Comparison of ENCODE assay signal across 14 cellular contexts in genomic region chr9:73011346-73011745, GRCh38. TPM values are rescaled to one million over a fixed set of nuclear protein-coding genes. Genes with fewer than 3 reads are reported as not detected.
DNase-seq lines count a peak whose midpoint lies in the region; ATAC-seq and TF ChIP-seq lines count a peak whose summit lies in the region.
"Had no signal": no experiment of that assay in that cellular context is flagged by ENCODE, and none has a peak within 500 bp of the region (broad histone marks: within the 10 kb centered on the region; RNA-seq: fewer than 3 reads in every experiment).

No MANE protein-coding gene starts in this region.

- POLR2A ChIA-PET in naive thymus-derived CD4-positive, alpha-beta T cell (lab: Charles Lee), result no interaction called here

- no peaks in the 10 kb centered on the region for H3K36me3 Mint-ChIP-seq in naive thymus-derived CD4-positive, alpha-beta T cell

- H3K4me3 ChIP-seq in brain microvascular endothelial cell (ENCODE audit: low read depth, low read length) (no peak overlapping the region), gastroesophageal sphincter (no peak overlapping the region), thoracic aorta (no peak overlapping the region)
- no peak overlapping the region for H3K4me3 ChIP-seq in naive thymus-derived CD4-positive, alpha-beta T cell (ENCODE audit: low read length)
- H3K4me3 ChIP-seq: right lobe of liver had no signal

- H3K27me3 ChIP-seq in brain microvascular endothelial cell (replicated peaks) (no peaks in the 10 kb centered on the region), gastroesophageal sphincter (no peaks in the 10 kb centered on the region), thoracic aorta (replicated peaks; ENCODE audit: insufficient read depth) (no peaks in the 10 kb centered on the region)
- no peaks in the 10 kb centered on the region for H3K27me3 ChIP-seq in naive thymus-derived CD4-positive, alpha-beta T cell (ENCODE audit: control insufficient read depth in 2 of 2, insufficient read depth in 2 of 2, low read length in 2 of 2)
- H3K27me3 ChIP-seq: right lobe of liver had no signal

- no peak overlapping the region for H3K27ac Mint-ChIP-seq in naive thymus-derived CD4-positive, alpha-beta T cell
- H3K27ac Mint-ChIP-seq: nephron had no signal

- H3K9me3 ChIP-seq in gastroesophageal sphincter, result no peaks in the 10 kb centered on the region
- H3K9me3 ChIP-seq in thoracic aorta, result no peaks in the 10 kb centered on the region
- H3K9me3 ChIP-seq in naive thymus-derived CD4-positive, alpha-beta T cell (ENCODE audit: control insufficient read depth in 2 of 3, low read length in 3 of 3), result no peaks in the 10 kb centered on the region
- H3K9me3 ChIP-seq: right lobe of liver had no signal

- H3K4me1 ChIP-seq in gastroesophageal sphincter (no peaks in the 10 kb centered on the region), thoracic aorta (ENCODE audit: control insufficient read depth in 1 of 2, low read depth in 2 of 2) (peaks cover 27 to 28% of the 10 kb centered on the region in 2 donors)
- no peaks in the 10 kb centered on the region for H3K4me1 ChIP-seq in naive thymus-derived CD4-positive, alpha-beta T cell (ENCODE audit: control insufficient read depth in 2 of 2, insufficient read depth in 2 of 2, low read length in 2 of 2)
- H3K4me1 ChIP-seq: right lobe of liver had no signal

- intact Hi-C loops in naive thymus-derived CD4-positive, alpha-beta T cell (cut with micrococcal nuclease), result no loop called here

- H3K27me3 Mint-ChIP-seq in naive thymus-derived CD4-positive, alpha-beta T cell, result peaks cover 31 to 57% (median 40%) of the 10 kb centered on the region in 5 donors

- no peaks in the 10 kb centered on the region for H3K9me3 Mint-ChIP-seq in naive thymus-derived CD4-positive, alpha-beta T cell
- H3K9me3 Mint-ChIP-seq: nephron had no signal

- no peaks in the 10 kb centered on the region for H3K36me3 ChIP-seq in brain microvascular endothelial cell (replicated peaks)
- H3K36me3 ChIP-seq in gastroesophageal sphincter, result no peaks in the 10 kb centered on the region
- no peaks in the 10 kb centered on the region for H3K36me3 ChIP-seq in thoracic aorta
- no peaks in the 10 kb centered on the region for H3K36me3 ChIP-seq in naive thymus-derived CD4-positive, alpha-beta T cell (ENCODE audit: control insufficient read depth in 2 of 3, insufficient read depth in 3 of 3, low read length in 3 of 3)
- H3K36me3 ChIP-seq: right lobe of liver had no signal

- H3K4me1 Mint-ChIP-seq in naive thymus-derived CD4-positive, alpha-beta T cell, result peaks cover 0 to 2% (median 0%) of the 10 kb centered on the region in 7 donors
- H3K4me1 Mint-ChIP-seq: nephron had no signal

- peak; percentile 38 for DNase-seq in HS-27A (ENCODE audit: low read depth)
- DNase-seq in brain microvascular endothelial cell, result peak; percentile 7
- DNase-seq in thoracic aorta (ENCODE audit: low spot score), result no peak
- no peak for DNase-seq in stimulated activated CD4-positive, alpha-beta T cell treated with anti-CD3 and anti-CD28 coated beads, Interleukin-2, amount 100 ng/mL, for 48 hours
- no peak for DNase-seq in naive thymus-derived CD4-positive, alpha-beta T cell
- no peak for DNase-seq in stimulated activated CD4-positive, alpha-beta T cell treated with anti-CD3 and anti-CD28 coated beads, Interleukin-4, amount 100 ng/mL, for 1 hour
- DNase-seq in NCI-H1930 (lab: John Stamatoyannopoulos, UW), result no peak
- DNase-seq: activated CD4-positive, alpha-beta T cell treated with anti-CD3 and anti-CD28 coated beads, Interleukin-2, amount 50 U/mL, for 1 hour; right lobe of liver; stimulated activated naive CD8-positive, alpha-beta T cell treated with anti-CD3 and anti-CD28 coated beads, Interleukin-15, Interleukin-2, amounts not matched to agents 100 U/mL and 50 U/mL, for 24 hours had no signal

- H3K27ac ChIP-seq in brain microvascular endothelial cell, result no peak overlapping the region
- peak overlapping the region in 2 of 4 donors; percentile 3 to 38 for H3K27ac ChIP-seq in gastroesophageal sphincter
- peak overlapping the region; percentile 74 to 75 for H3K27ac ChIP-seq in thoracic aorta
- H3K27ac ChIP-seq in naive thymus-derived CD4-positive, alpha-beta T cell (ENCODE audit: low read depth, low read length), result no peak overlapping the region
- H3K27ac ChIP-seq: right lobe of liver had no signal

- CTCF ChIA-PET in naive thymus-derived CD4-positive, alpha-beta T cell (lab: Charles Lee), result no interaction called here

- peak; percentile 85 for ATAC-seq in gastroesophageal sphincter
- peak; percentile 99 for ATAC-seq in thoracic aorta (ENCODE audit: insufficient number of reproducible peaks, low FRiP score, low read depth)
- no peak for ATAC-seq in naive thymus-derived CD4-positive, alpha-beta T cell
- ATAC-seq: HCT116; left lobe of liver; right lobe of liver; stimulated activated naive CD8-positive, alpha-beta T cell treated with anti-CD3 and anti-CD28 coated beads, Interleukin-15, Interleukin-2, amounts not matched to agents 100 U/mL and 50 U/mL, for 24 hours had no signal

- TF ChIP-seq POLR2A in gastroesophageal sphincter (IDR thresholded peaks at IDR 0.05), result no peak

- TF ChIP-seq EP300 in gastroesophageal sphincter (IDR thresholded peaks at IDR 0.05), result no peak

- WGBS in gastroesophageal sphincter (ENCODE audit: low coverage in 1 of 2), 2 donors, result 6 to 19% methylated on average over 1 of the region's 2 CpGs

- no peak for TF ChIP-seq CTCF in brain microvascular endothelial cell (IDR thresholded peaks at IDR 0.05; ENCODE audit: low read depth, low read length, missing control alignments)
- TF ChIP-seq CTCF in gastroesophageal sphincter (IDR thresholded peaks at IDR 0.05), result no peak
- no peak for TF ChIP-seq CTCF in thoracic aorta (IDR thresholded peaks at IDR 0.05)

- H3K4me3 Mint-ChIP-seq in naive thymus-derived CD4-positive, alpha-beta T cell, result no peak overlapping the region
- H3K4me3 Mint-ChIP-seq: nephron had no signal

- in situ Hi-C loops in brain microvascular endothelial cell (cut with HindIII; ENCODE audit: low pct_ligation_motif_present, low sequenced_read_pairs), result no loop called here

RNA-seq across cellular contexts. Expression of gene ALDH1A1, which starts 58.5 kb away (rescaled TPM):
- 100 to 1,000 TPM in 1 of 4 donors, 10 to 100 TPM in 3; 49.2 to 118 (median 83.9) TPM for total RNA-seq in gastroesophageal sphincter
- total RNA-seq in thoracic aorta, result 100 to 1,000 TPM; 101 to 196 TPM
- 10 to 100 TPM in 1 of 5 experiments, 1 to 10 TPM in 3, not detected in 1; 1.0 to 11.9 (median 2.0) TPM for total RNA-seq in naive thymus-derived CD4-positive, alpha-beta T cell
- not detected for polyA plus RNA-seq in naive thymus-derived CD4-positive, alpha-beta T cell

Comparison
In these comparisons a context has a peak if more than half of its experiments do, and no peak if none do; other contexts are left out.
1. DNase-seq: peak in HS-27A (single experiment) and brain microvascular endothelial cell (single experiment); none in thoracic aorta (single experiment), stimulated activated CD4-positive, alpha-beta T cell treated with anti-CD3 and anti-CD28 coated beads, Interleukin-2, amount 100 ng/mL, for 48 hours (0 of 2), naive thymus-derived CD4-positive, alpha-beta T cell (0 of 9), stimulated activated CD4-positive, alpha-beta T cell treated with anti-CD3 and anti-CD28 coated beads, Interleukin-4, amount 100 ng/mL, for 1 hour (single experiment) and NCI-H1930 (0 of 2).
2. H3K27ac ChIP-seq: peak in thoracic aorta (2 of 2); none in brain microvascular endothelial cell (single experiment) and naive thymus-derived CD4-positive, alpha-beta T cell (single experiment).